In the genomic region with DNA sequence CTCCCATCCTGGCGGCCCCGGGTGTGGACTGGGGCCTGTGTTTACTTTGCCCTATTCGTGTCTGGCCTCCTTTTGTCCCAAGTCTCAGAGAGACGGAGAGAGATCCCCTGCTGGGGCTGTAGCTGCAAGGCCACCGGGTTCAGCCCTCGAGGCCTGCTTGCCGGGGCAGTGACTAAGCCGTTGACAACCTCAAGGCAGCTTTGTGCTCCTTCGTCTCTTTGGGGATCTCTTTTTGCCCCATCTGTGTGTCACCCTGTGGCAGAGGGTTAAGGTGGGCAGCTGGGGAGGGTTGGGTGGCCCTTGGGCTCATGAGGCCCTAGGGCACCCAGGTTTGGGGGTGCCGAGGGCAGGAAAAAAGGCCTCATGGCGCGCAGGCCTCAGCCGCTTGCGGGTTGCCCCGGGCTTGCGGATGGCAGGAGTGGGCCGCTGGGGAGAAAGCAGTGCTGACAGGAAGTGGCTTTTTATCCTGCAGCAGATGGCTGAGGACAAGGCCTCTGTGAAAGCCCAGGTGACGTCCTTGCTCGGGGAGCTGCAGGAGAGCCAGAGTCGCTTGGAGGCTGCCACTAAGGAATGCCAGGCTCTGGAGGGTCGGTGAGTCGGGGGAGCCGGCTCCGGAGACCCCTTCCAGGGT, we compare ENCODE assay signal across 13 cellular contexts. TPM values are rescaled to one million over a fixed set of nuclear protein-coding genes. Genes with fewer than 3 reads are reported as not detected.
DNase-seq lines count a peak whose midpoint lies in the region; ATAC-seq, FAIRE-seq and TF ChIP-seq lines count a peak whose summit lies in the region.
"Not testable (repeated sequence)": the region's sequence is repeated elsewhere in the genome, so short reads cannot be mapped to it uniquely, and the experiment has no call there.
"Had no signal": no experiment of that assay in that cellular context is flagged by ENCODE, and none has a peak within 500 bp of the region (broad histone marks: within the 10 kb centered on the region; RNA-seq: fewer than 3 reads in every experiment).

No MANE protein-coding gene starts in this region.

- ATAC-seq in CD4-positive, CD25-positive, alpha-beta regulatory T cell (ENCODE audit: low read depth in 2 of 2) = peak; percentile 60 to 75
- ATAC-seq in T-helper 17 cell = peak; percentile 79
- ATAC-seq in activated CD8-positive, alpha-beta T cell treated with anti-CD3 and anti-CD28 coated beads, Interleukin-2, amount 10 ng/mL, durations not matched to agents 7 days and 5 days = peak; percentile 78
- ATAC-seq in activated T-helper 17 cell treated with anti-CD3 and anti-CD28 coated beads, Interleukin-2, amount 50 U/mL, for 72 hours (replicated peaks) = peak; percentile 85
- ATAC-seq in naive thymus-derived CD8-positive, alpha-beta T cell = peak; percentile 76 to 83
- peak; percentile 36 to 41 for ATAC-seq in stimulated activated naive B cell treated with anti-CD40 and anti-IgM and Interleukin-4, amounts not matched to agents 10 μg/mL and 1 μg/mL and 100 μg/mL, for 72 hours (replicated peaks)

- H3K4me1 ChIP-seq in CD4-positive, CD25-positive, alpha-beta regulatory T cell (ENCODE audit: control insufficient read depth, insufficient read depth, low read length, poor library complexity, severe bottlenecking) = not testable (repeated sequence)

- not testable (repeated sequence) for H3K36me3 Mint-ChIP-seq in CD4-positive, CD25-positive, alpha-beta regulatory T cell; T-helper 17 cell (ENCODE audit: low read depth)
- H3K36me3 Mint-ChIP-seq in activated CD8-positive, alpha-beta T cell treated with anti-CD3 and anti-CD28 coated beads, Interleukin-2, amount 10 ng/mL, durations not matched to agents 7 days and 5 days (ENCODE audit: low read depth) = peaks cover 12% of the 10 kb centered on the region
- peaks cover 21% of the 10 kb centered on the region for H3K36me3 Mint-ChIP-seq in activated T-helper 17 cell treated with anti-CD3 and anti-CD28 coated beads, Interleukin-2, amount 50 U/mL, for 72 hours (ENCODE audit: low read depth)
- H3K36me3 Mint-ChIP-seq in naive thymus-derived CD8-positive, alpha-beta T cell = peaks cover 0 to 19% (median 0%) of the 10 kb centered on the region in 3 donors
- H3K36me3 Mint-ChIP-seq in stimulated activated naive B cell treated with anti-CD40 and anti-IgM and Interleukin-4, amounts not matched to agents 10 μg/mL and 1 μg/mL and 100 μg/mL, for 72 hours = peaks cover 8 to 13% of the 10 kb centered on the region in 2 donors

- H3K9me3 Mint-ChIP-seq in CD4-positive, CD25-positive, alpha-beta regulatory T cell; activated CD8-positive, alpha-beta T cell treated with anti-CD3 and anti-CD28 coated beads, Interleukin-2, amount 10 ng/mL, durations not matched to agents 7 days and 5 days (ENCODE audit: insufficient read depth); activated T-helper 17 cell treated with anti-CD3 and anti-CD28 coated beads, Interleukin-2, amount 50 U/mL, for 72 hours; naive thymus-derived CD8-positive, alpha-beta T cell; stimulated activated naive B cell treated with anti-CD40 and anti-IgM and Interleukin-4, amounts not matched to agents 10 μg/mL and 1 μg/mL and 100 μg/mL, for 72 hours: not testable (repeated sequence)

- DNase-seq in CD4-positive, CD25-positive, alpha-beta regulatory T cell; T-helper 17 cell; activated CD8-positive, alpha-beta T cell treated with anti-CD3 and anti-CD28 coated beads, Interleukin-2, amount 10 ng/mL, durations not matched to agents 7 days and 5 days; bronchial epithelial cell (ENCODE audit: low read depth); naive thymus-derived CD8-positive, alpha-beta T cell; stimulated activated naive B cell treated with anti-CD40 and anti-IgM and Interleukin-4, amounts not matched to agents 10 μg/mL and 1 μg/mL and 100 μg/mL, for 72 hours: not testable (repeated sequence)

- H3K27me3 Mint-ChIP-seq in CD4-positive, CD25-positive, alpha-beta regulatory T cell; T-helper 17 cell; activated CD8-positive, alpha-beta T cell treated with anti-CD3 and anti-CD28 coated beads, Interleukin-2, amount 10 ng/mL, durations not matched to agents 7 days and 5 days (ENCODE audit: low read depth); activated T-helper 17 cell treated with anti-CD3 and anti-CD28 coated beads, Interleukin-2, amount 50 U/mL, for 72 hours; naive thymus-derived CD8-positive, alpha-beta T cell; stimulated activated naive B cell treated with anti-CD40 and anti-IgM and Interleukin-4, amounts not matched to agents 10 μg/mL and 1 μg/mL and 100 μg/mL, for 72 hours: not testable (repeated sequence)

- not testable (repeated sequence) for H3K27ac ChIP-seq in CD4-positive, CD25-positive, alpha-beta regulatory T cell (ENCODE audit: insufficient read depth, low read length, poor library complexity, severe bottlenecking)
- peak overlapping the region; percentile 18 for H3K27ac ChIP-seq in KOPT-K1 (ENCODE audit: low read depth, low read length, poor library complexity, severe bottlenecking)

- not testable (repeated sequence) for H3K9me3 ChIP-seq in CD4-positive, CD25-positive, alpha-beta regulatory T cell (ENCODE audit: control insufficient read depth in 2 of 2, low read length in 2 of 2); KOPT-K1 (ENCODE audit: insufficient read depth, low read length, poor library complexity, severe bottlenecking); T-helper 17 cell (ENCODE audit: control insufficient read depth, low read length, poor library complexity, severe bottlenecking)

- POLR2A ChIA-PET in activated CD8-positive, alpha-beta T cell treated with anti-CD3 and anti-CD28 coated beads, Interleukin-2, amount 10 ng/mL, durations not matched to agents 7 days and 5 days (lab: Charles Lee); naive thymus-derived CD8-positive, alpha-beta T cell (lab: Charles Lee): not testable (repeated sequence)

- not testable (repeated sequence) for H3K36me3 ChIP-seq in CD4-positive, CD25-positive, alpha-beta regulatory T cell (ENCODE audit: control insufficient read depth, insufficient read depth, low read length); bronchial epithelial cell (ENCODE audit: control insufficient read depth, insufficient read depth, low read length)
- H3K36me3 ChIP-seq in KOPT-K1 (ENCODE audit: insufficient read depth, low read length) = peaks cover 11% of the 10 kb centered on the region

- H3K4me1 Mint-ChIP-seq in CD4-positive, CD25-positive, alpha-beta regulatory T cell = peaks cover 0 to 12% (median 0%) of the 10 kb centered on the region in 4 donors
- H3K4me1 Mint-ChIP-seq in T-helper 17 cell; activated CD8-positive, alpha-beta T cell treated with anti-CD3 and anti-CD28 coated beads, Interleukin-2, amount 10 ng/mL, durations not matched to agents 7 days and 5 days (ENCODE audit: low read depth); activated T-helper 17 cell treated with anti-CD3 and anti-CD28 coated beads, Interleukin-2, amount 50 U/mL, for 72 hours; stimulated activated naive B cell treated with anti-CD40 and anti-IgM and Interleukin-4, amounts not matched to agents 10 μg/mL and 1 μg/mL and 100 μg/mL, for 72 hours: not testable (repeated sequence)
- peaks cover 0 to 11% (median 3%) of the 10 kb centered on the region in 4 donors for H3K4me1 Mint-ChIP-seq in naive thymus-derived CD8-positive, alpha-beta T cell

- H3K4me3 Mint-ChIP-seq in CD4-positive, CD25-positive, alpha-beta regulatory T cell; T-helper 17 cell; activated CD8-positive, alpha-beta T cell treated with anti-CD3 and anti-CD28 coated beads, Interleukin-2, amount 10 ng/mL, durations not matched to agents 7 days and 5 days; activated T-helper 17 cell treated with anti-CD3 and anti-CD28 coated beads, Interleukin-2, amount 50 U/mL, for 72 hours; naive thymus-derived CD8-positive, alpha-beta T cell; stimulated activated naive B cell treated with anti-CD40 and anti-IgM and Interleukin-4, amounts not matched to agents 10 μg/mL and 1 μg/mL and 100 μg/mL, for 72 hours: not testable (repeated sequence)

- TF ChIP-seq CTCF in bronchial epithelial cell (IDR thresholded peaks at IDR 0.05; ENCODE audit: insufficient read depth, low read length, severe bottlenecking) = not testable (repeated sequence)

- CTCF ChIA-PET in activated CD8-positive, alpha-beta T cell treated with anti-CD3 and anti-CD28 coated beads, Interleukin-2, amount 10 ng/mL, durations not matched to agents 7 days and 5 days (lab: Charles Lee) = not testable (repeated sequence)

- not testable (repeated sequence) for H3K27me3 ChIP-seq in CD4-positive, CD25-positive, alpha-beta regulatory T cell (ENCODE audit: control insufficient read depth, insufficient read depth, low read length); bronchial epithelial cell (ENCODE audit: control insufficient read depth, insufficient read depth, low read length)

- not testable (repeated sequence) for H3K4me3 ChIP-seq in CD4-positive, CD25-positive, alpha-beta regulatory T cell (ENCODE audit: low read depth, low read length); bronchial epithelial cell (ENCODE audit: low read depth, low read length)

- H3K27ac Mint-ChIP-seq in CD4-positive, CD25-positive, alpha-beta regulatory T cell; T-helper 17 cell; activated CD8-positive, alpha-beta T cell treated with anti-CD3 and anti-CD28 coated beads, Interleukin-2, amount 10 ng/mL, durations not matched to agents 7 days and 5 days; activated T-helper 17 cell treated with anti-CD3 and anti-CD28 coated beads, Interleukin-2, amount 50 U/mL, for 72 hours; naive thymus-derived CD8-positive, alpha-beta T cell; stimulated activated naive B cell treated with anti-CD40 and anti-IgM and Interleukin-4, amounts not matched to agents 10 μg/mL and 1 μg/mL and 100 μg/mL, for 72 hours: not testable (repeated sequence)

- peak; percentile 92 for FAIRE-seq in bronchial epithelial cell (lab: Jason Lieb, UNC)

RNA-seq across cellular contexts. Expression of a gene that starts 10.8 kb away (rescaled TPM):
- 48.0 TPM for total RNA-seq in CD4-positive, CD25-positive, alpha-beta regulatory T cell
- 10 to 100 TPM; 27.9 to 39.6 (median 33.5) TPM for polyA plus RNA-seq in CD4-positive, CD25-positive, alpha-beta regulatory T cell
- total RNA-seq in T-helper 17 cell (10 to 100 TPM; 35.9 to 45.1 TPM), bronchial epithelial cell (8.4 and 10.3 TPM in 2 replicates)
- total RNA-seq in activated CD8-positive, alpha-beta T cell treated with anti-CD3 and anti-CD28 coated beads, Interleukin-2, amount 10 ng/mL, durations not matched to agents 7 days and 5 days = 10 to 100 TPM; 51.1 to 56.0 TPM
- total RNA-seq in activated T-helper 17 cell treated with anti-CD3 and anti-CD28 coated beads, Interleukin-2, amount 50 U/mL, for 72 hours = 10 to 100 TPM; 26.1 to 39.6 TPM
- total RNA-seq in naive thymus-derived CD8-positive, alpha-beta T cell = 10 to 100 TPM; 45.0 to 48.2 TPM
- polyA plus RNA-seq in naive thymus-derived CD8-positive, alpha-beta T cell = 10 to 100 TPM; 18.4 to 24.2 (median 19.4) TPM

RNA-seq across cellular contexts. Expression of a gene that starts 11.5 kb away (rescaled TPM):
- total RNA-seq in CD4-positive, CD25-positive, alpha-beta regulatory T cell = 36.5 TPM
- polyA plus RNA-seq in CD4-positive, CD25-positive, alpha-beta regulatory T cell = 1 to 10 TPM; 2.3 to 5.2 (median 4.2) TPM
- 10 to 100 TPM; 28.5 to 44.9 TPM for total RNA-seq in T-helper 17 cell
- 100 to 1,000 TPM; 133 to 135 TPM for total RNA-seq in activated CD8-positive, alpha-beta T cell treated with anti-CD3 and anti-CD28 coated beads, Interleukin-2, amount 10 ng/mL, durations not matched to agents 7 days and 5 days
- 10 to 100 TPM; 48.1 to 78.3 TPM for total RNA-seq in activated T-helper 17 cell treated with anti-CD3 and anti-CD28 coated beads, Interleukin-2, amount 50 U/mL, for 72 hours
- total RNA-seq in bronchial epithelial cell = 17.4 and 20.0 TPM in 2 replicates
- total RNA-seq in naive thymus-derived CD8-positive, alpha-beta T cell = 10 to 100 TPM; 58.1 to 59.4 TPM
- polyA plus RNA-seq in naive thymus-derived CD8-positive, alpha-beta T cell = 1 to 10 TPM; 6.9 to 7.9 (median 7.1) TPM

RNA-seq across cellular contexts. Expression of a gene that starts 26.8 kb away (rescaled TPM):
- total RNA-seq in CD4-positive, CD25-positive, alpha-beta regulatory T cell = not detected
- polyA plus RNA-seq in CD4-positive, CD25-positive, alpha-beta regulatory T cell = not detected
- total RNA-seq in T-helper 17 cell (not detected), bronchial epithelial cell (not detected in 2 replicates)
- not detected for total RNA-seq in activated CD8-positive, alpha-beta T cell treated with anti-CD3 and anti-CD28 coated beads, Interleukin-2, amount 10 ng/mL, durations not matched to agents 7 days and 5 days
- not detected for total RNA-seq in activated T-helper 17 cell treated with anti-CD3 and anti-CD28 coated beads, Interleukin-2, amount 50 U/mL, for 72 hours
- not detected for total RNA-seq in naive thymus-derived CD8-positive, alpha-beta T cell
- not detected for polyA plus RNA-seq in naive thymus-derived CD8-positive, alpha-beta T cell
- total RNA-seq: CD8-positive, alpha-beta memory T cell; H1; H9 had no signal
- polyA plus RNA-seq: A549; BJ; CD8-positive, alpha-beta memory T cell; H1 had no signal

RNA-seq across cellular contexts. Expression of a gene that starts 42.1 kb away (rescaled TPM):
- total RNA-seq in CD4-positive, CD25-positive, alpha-beta regulatory T cell = 28.2 TPM
- 10 to 100 TPM; 13.4 to 21.5 (median 19.0) TPM for polyA plus RNA-seq in CD4-positive, CD25-positive, alpha-beta regulatory T cell
- total RNA-seq in T-helper 17 cell (10 to 100 TPM; 32.5 to 34.0 TPM), bronchial epithelial cell (33.2 and 36.6 TPM in 2 replicates)
- 10 to 100 TPM; 28.5 to 31.6 TPM for total RNA-seq in activated CD8-positive, alpha-beta T cell treated with anti-CD3 and anti-CD28 coated beads, Interleukin-2, amount 10 ng/mL, durations not matched to agents 7 days and 5 days
- total RNA-seq in activated T-helper 17 cell treated with anti-CD3 and anti-CD28 coated beads, Interleukin-2, amount 50 U/mL, for 72 hours = 10 to 100 TPM; 24.5 to 25.4 TPM
- 10 to 100 TPM; 66.0 to 69.4 TPM for total RNA-seq in naive thymus-derived CD8-positive, alpha-beta T cell
- polyA plus RNA-seq in naive thymus-derived CD8-positive, alpha-beta T cell = 10 to 100 TPM; 24.3 to 33.3 (median 26.0) TPM
